2 cellular contexts compared by ENCODE assay signal in genomic region chr16:57892447-57893096, GRCh38.
A peak's percentile ranks its signal among the peaks of the same experiment; 100 is the strongest.
TF ChIP-seq lines count a peak whose summit lies in the region.

No MANE protein-coding gene starts in this region.

TF ChIP-seq in K562, 482 proteins besides CTCF, POLR2A, EP300 and RAD21 (continued from another document):
- TF ChIP-seq ZNF655 (CRISPR knock-in tag; IDR thresholded peaks at IDR 0.05) (no peak), TCFL5 (CRISPR knock-in tag; conservative IDR thresholded peaks at IDR 0.05) (no peak), ZNF518B (CRISPR knock-in tag; IDR thresholded peaks at IDR 0.05) (no peak), TCF7 (IDR thresholded peaks at IDR 0.05; ENCODE audit: borderline replicate concordance) (no peak), NFYB (IDR thresholded peaks at IDR 0.05; ENCODE audit: extremely low read depth, insufficient read length) (no peak), CAMTA2 (CRISPR knock-in tag; conservative IDR thresholded peaks at IDR 0.05) (no peak), SNAPC5 (CRISPR knock-in tag; IDR thresholded peaks at IDR 0.05) (no peak), ZNF780A (CRISPR knock-in tag; IDR thresholded peaks at IDR 0.05) (no peak), ELK3 (CRISPR knock-in tag; IDR thresholded peaks at IDR 0.05) (no peak), MXI1 (IDR thresholded peaks at IDR 0.05; ENCODE audit: low read depth, low read length) (no peak), ZNF263 (CRISPR knock-in tag; IDR thresholded peaks at IDR 0.05; ENCODE audit: borderline replicate concordance) (peak; percentile 55; the same call in 1 of the 2 replicates), BCOR (IDR thresholded peaks at IDR 0.05) (no peak), ZNF75A (CRISPR knock-in tag; IDR thresholded peaks at IDR 0.05) (no peak)

TF ChIP-seq in HepG2, 621 proteins besides CTCF, POLR2A, EP300 and RAD21 (continued from another document and continues in another):
- TF ChIP-seq NFAT5 (CRISPR knock-in tag; IDR thresholded peaks at IDR 0.05) (peak; percentile 64; the same call in 1 of the 2 replicates), ARID3A (IDR thresholded peaks at IDR 0.05; ENCODE audit: low read depth, low read length) (peak; percentile 26; the same call in 1 of the 2 replicates), MIER3 (CRISPR knock-in tag; IDR thresholded peaks at IDR 0.05; ENCODE audit: borderline replicate concordance) (peak; percentile 65; the same call in 1 of the 2 replicates), HNF1B (CRISPR knock-in tag; IDR thresholded peaks at IDR 0.05) (peak; percentile 65; the same call in 1 of the 2 replicates), RARA (CRISPR knock-in tag; IDR thresholded peaks at IDR 0.05) (peak; percentile 42; the same call in 1 of the 2 replicates), ZNF879 (CRISPR knock-in tag; IDR thresholded peaks at IDR 0.05) (0 out of 2 replicates have a peak, but pooled peaks have one; percentile 47), ZNF468 (CRISPR knock-in tag; IDR thresholded peaks at IDR 0.05) (peak; percentile 15; the same call in 1 of the 2 replicates), FOXP4 (CRISPR knock-in tag; IDR thresholded peaks at IDR 0.05) (peak; percentile 56), NFKBIZ (CRISPR knock-in tag; IDR thresholded peaks at IDR 0.05) (peak; percentile 24; the same call in 1 of the 2 replicates), ZNF547 (CRISPR knock-in tag; IDR thresholded peaks at IDR 0.05) (no peak; the same call in 1 of the 2 replicates), ZNF362 (CRISPR knock-in tag; IDR thresholded peaks at IDR 0.05; ENCODE audit: borderline replicate concordance) (peak; percentile 4; the same call in 1 of the 2 replicates), SOX5 (CRISPR knock-in tag; IDR thresholded peaks at IDR 0.05; ENCODE audit: borderline replicate concordance) (peak; percentile 41; the same call in 1 of the 2 replicates), ZNF263 (CRISPR knock-in tag; IDR thresholded peaks at IDR 0.05) (peak; percentile 83), NFKB2 (CRISPR knock-in tag; IDR thresholded peaks at IDR 0.05; ENCODE audit: borderline replicate concordance) (peak; percentile 42; the same call in 1 of the 2 replicates), HMG20A (CRISPR knock-in tag; IDR thresholded peaks at IDR 0.05; ENCODE audit: borderline replicate concordance) (peak; percentile 67; the same call in 1 of the 2 replicates), RBFOX2 (IDR thresholded peaks at IDR 0.05; ENCODE audit: low read depth, low read length) (peak; percentile 67), MBNL3 (CRISPR knock-in tag; conservative IDR thresholded peaks at IDR 0.05) (no peak), MED1 (CRISPR knock-in tag; IDR thresholded peaks at IDR 0.05) (peak; percentile 78), SMYD3 (CRISPR knock-in tag; IDR thresholded peaks at IDR 0.05) (peak; percentile 46; the same call in 1 of the 2 replicates), ZNF264 (CRISPR knock-in tag; IDR thresholded peaks at IDR 0.05) (peak; percentile 53; the same call in 1 of the 2 replicates), ZSCAN9 (CRISPR knock-in tag; IDR thresholded peaks at IDR 0.05; ENCODE audit: borderline replicate concordance) (peak; percentile 35; the same call in 1 of the 2 replicates), ZNF33B (CRISPR knock-in tag; IDR thresholded peaks at IDR 0.05) (0 out of 2 replicates have a peak, but pooled peaks have one; percentile 20), TCF7 (IDR thresholded peaks at IDR 0.05; ENCODE audit: low read depth) (0 out of 2 replicates have a peak, but pooled peaks have one; percentile 5), GMEB2 (CRISPR knock-in tag; IDR thresholded peaks at IDR 0.05; ENCODE audit: low read depth) (no peak), CBX1 (IDR thresholded peaks at IDR 0.05; ENCODE audit: low read depth) (peak; percentile 60), ZNF784 (CRISPR knock-in tag; IDR thresholded peaks at IDR 0.05; ENCODE audit: borderline replicate concordance) (peak; percentile 46; the same call in 1 of the 2 replicates), GATAD1 (CRISPR knock-in tag; IDR thresholded peaks at IDR 0.05) (peak; percentile 64), PAWR (CRISPR knock-in tag; IDR thresholded peaks at IDR 0.05; ENCODE audit: borderline replicate concordance) (0 out of 2 replicates have a peak, but pooled peaks have one; percentile 35), CREB1 (IDR thresholded peaks at IDR 0.05) (peak; percentile 72), CREB1 (CRISPR knock-in tag; IDR thresholded peaks at IDR 0.05) (peak; percentile 61; the same call in 1 of the 2 replicates), ZBTB8A (CRISPR knock-in tag; IDR thresholded peaks at IDR 0.05; ENCODE audit: borderline replicate concordance, low read depth) (0 out of 2 replicates have a peak, but pooled peaks have one; percentile 16), ARID4A (CRISPR knock-in tag; IDR thresholded peaks at IDR 0.05; ENCODE audit: borderline replicate concordance) (peak; percentile 54), ZNF232 (CRISPR knock-in tag; IDR thresholded peaks at IDR 0.05; ENCODE audit: borderline replicate concordance) (peak; percentile 31; the same call in 1 of the 2 replicates)
